In genomic region chr1:23124259-23125026, GRCh38 we compare ENCODE assay signal across 1 cellular context.
TF ChIP-seq lines count a peak whose summit lies in the region.

No MANE protein-coding gene starts in this region.

TF ChIP-seq in SK-N-SH treated with all-trans-retinoic acid at 6 μM for 48 hours, 23 proteins besides CTCF, POLR2A, EP300 and RAD21 (continued from another document):
- no peak for TF ChIP-seq CREB5 (CRISPR knock-in tag; IDR thresholded peaks at IDR 0.05; ENCODE audit: low read depth)
